26 cellular contexts compared by ENCODE assay signal in the genomic region with DNA sequence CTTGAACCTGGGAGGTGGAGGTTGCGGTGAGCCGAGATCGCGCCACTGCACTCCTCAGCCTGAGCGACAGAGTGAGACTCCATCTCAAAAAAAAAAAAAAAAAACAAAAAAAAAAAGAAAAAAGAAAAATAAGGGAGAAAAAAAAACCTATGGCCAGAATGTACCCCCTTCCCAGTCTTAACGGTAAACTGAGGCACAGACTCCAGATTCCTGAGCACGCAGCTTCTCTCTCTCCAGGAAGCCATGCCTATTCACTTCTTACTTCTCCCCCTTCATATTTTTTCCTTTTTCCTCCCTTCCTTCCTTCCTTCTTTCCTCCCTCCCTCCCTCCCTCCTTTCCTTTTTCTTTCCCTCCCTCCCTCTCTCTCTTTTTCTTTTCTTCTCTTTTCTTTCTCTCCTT. TPM values are rescaled to one million over a fixed set of nuclear protein-coding genes. Genes with fewer than 3 reads are reported as not detected.
A peak's percentile ranks its signal among the peaks of the same experiment; 100 is the strongest.
DNase-seq lines count a peak whose midpoint lies in the region; ATAC-seq, FAIRE-seq and TF ChIP-seq lines count a peak whose summit lies in the region.
"Had no signal": no experiment of that assay in that cellular context is flagged by ENCODE, and none has a peak within 500 bp of the region (broad histone marks: within the 10 kb centered on the region; RNA-seq: fewer than 3 reads in every experiment).

No MANE protein-coding gene starts in this region.

- TF ChIP-seq RAD21 in HepG2 (CRISPR knock-in tag; IDR thresholded peaks at IDR 0.05): no peak

- no peak for DNase-seq in HepG2 (ENCODE audit: low spot score)
- no peak for DNase-seq in right lobe of liver
- DNase-seq in islet precursor cell: peak; percentile 1
- DNase-seq in MV-4-11 (lab: John Stamatoyannopoulos, UW): no peak
- no peak for DNase-seq in globus pallidus (ENCODE audit: low spot score)
- DNase-seq: 8988T; ACHN; BE2C; C1 segment of cervical spinal cord; CD4-positive, alpha-beta memory T cell; CD4-positive, CD25-positive, alpha-beta regulatory T cell; CD8-positive, alpha-beta memory T cell; COR-L47; DMS 273 treated with DMSO at 0.1 percent for 48 hours; DMS153; DMS53; DMS79; DND-41; EL; GDM1 had no signal

- H2AFZ ChIP-seq in HepG2 (ENCODE audit: low read length): no peak overlapping the region

- H3K4me2 ChIP-seq in HepG2 (ENCODE audit: low read depth, low read length): no peak overlapping the region

- no peak for TF ChIP-seq EP300 in HepG2 (IDR thresholded peaks at IDR 0.05; ENCODE audit: low read depth in 2 of 2, low read length in 2 of 2)
- no peak for TF ChIP-seq EP300 in HepG2 (CRISPR knock-in tag; IDR thresholded peaks at IDR 0.05; ENCODE audit: borderline replicate concordance)

- POLR2A ChIA-PET in HepG2 (lab: Yijun Ruan, JAX): no interaction called here

- H3K9ac ChIP-seq in HepG2 (ENCODE audit: insufficient read depth, low read depth, low read length): no peak overlapping the region
- H3K9ac ChIP-seq: BLaER1 had no signal

- H3K9me3 ChIP-seq in HepG2 (ENCODE audit: low read length): no peaks in the 10 kb centered on the region
- H3K9me3 ChIP-seq in right lobe of liver: no peaks in the 10 kb centered on the region
- H3K9me3 ChIP-seq: BE2C, BLaER1 had no signal

- CTCF ChIA-PET in HepG2 (lab: Yijun Ruan, JAX; ENCODE audit: low intra/inter-chr PET ratio, low total read pairs): no interaction called here

- H3K27ac ChIP-seq in HepG2 (ENCODE audit: extremely low read length, insufficient read depth, low read length) (no peak overlapping the region), right lobe of liver (no peak overlapping the region)
- H3K27ac ChIP-seq: BLaER1 had no signal

- no peaks in the 10 kb centered on the region for H3K79me2 ChIP-seq in HepG2 (ENCODE audit: insufficient read depth, low read length)

- no peak for TF ChIP-seq CTCF in HepG2 (CRISPR knock-in tag; IDR thresholded peaks at IDR 0.05)
- no peak for TF ChIP-seq CTCF in right lobe of liver (IDR thresholded peaks at IDR 0.05)

- H3K27me3 ChIP-seq in HepG2 (ENCODE audit: control insufficient read depth in 1 of 2, insufficient read depth in 2 of 2, low read length in 2 of 2): 0 out of 5 replicates have a peak, but pooled peaks cover 0 to 5% of the 10 kb centered on the region in 2 experiments
- no peaks in the 10 kb centered on the region for H3K27me3 ChIP-seq in right lobe of liver
- H3K27me3 ChIP-seq: BE2C, BLaER1 had no signal

- H3K4me1 ChIP-seq in HepG2 (ENCODE audit: insufficient read depth, low read length) (no peaks in the 10 kb centered on the region), right lobe of liver (no peaks in the 10 kb centered on the region)
- H3K4me1 ChIP-seq: BE2C had no signal

- BruUV-seq in HepG2 (replicated peaks; lab: Mats Ljungman, UMichigan): no TSS peak

- intact Hi-C loops in HepG2 (cut with micrococcal nuclease; ENCODE audit: unreplicated experiment) (no loop called here), right lobe of liver (cut with DNase I) (no loop called here)

- ATAC-seq in HepG2 (no peak), right lobe of liver (no peak)
- ATAC-seq: GM12878 had no signal

- H3K4me3 ChIP-seq in HepG2 (replicated peaks in 1 of 3; ENCODE audit: insufficient read depth in 1 of 3, low read depth in 2 of 3, low read length in 3 of 3): no peak overlapping the region
- no peak overlapping the region for H3K4me3 ChIP-seq in right lobe of liver
- H3K4me3 ChIP-seq: BLaER1, GM12878 had no signal

- FAIRE-seq in HepG2 (lab: Jason Lieb, UNC): no peak
- FAIRE-seq: A204.1, GM12878, GM12892, GM18507 had no signal

- no peaks in the 10 kb centered on the region for H4K20me1 ChIP-seq in HepG2 (ENCODE audit: insufficient read depth, low read length)

- TF ChIP-seq POLR2A in HepG2 (IDR thresholded peaks at IDR 0.05; ENCODE audit: insufficient read depth in 1 of 2, low read depth in 2 of 2, low read length in 2 of 2): no peak
- no peak for TF ChIP-seq POLR2A in right lobe of liver (IDR thresholded peaks at IDR 0.05)

- in situ Hi-C loops in HepG2 (cut with HindIII; ENCODE audit: extremely low pct_ligation_motif_present, low pct_unique_long_range_greater_than_20kb): no loop called here

- H3K36me3 ChIP-seq in HepG2 (replicated peaks in 1 of 2; ENCODE audit: control insufficient read depth in 1 of 2, insufficient read depth in 2 of 2, low read length in 2 of 2) (no peaks in the 10 kb centered on the region), right lobe of liver (no peaks in the 10 kb centered on the region)
- H3K36me3 ChIP-seq: BE2C, BLaER1 had no signal

- WGBS in HepG2 (ENCODE audit: low lambda C conversion rate): 70% methylated on average over 7 of the region's 7 CpGs
- 84% methylated on average over 6 of the region's 7 CpGs for WGBS in right lobe of liver (ENCODE audit: insufficient coverage, low coverage, low lambda C conversion rate, missing lambda C conversion rate)

TF ChIP-seq in HepG2, 621 proteins besides CTCF, POLR2A, EP300 and RAD21:
- no peak for TF ChIP-seq MTF1 (CRISPR knock-in tag; IDR thresholded peaks at IDR 0.05)
- peak; percentile 58 for TF ChIP-seq HNRNPK (IDR thresholded peaks at IDR 0.05; ENCODE audit: low read depth, low read length, poor library complexity, severe bottlenecking)
TF ChIP-seq in HepG2: peak in this region for 1.

RNA-seq across cellular contexts. Expression of a gene that starts 5.4 kb away (rescaled TPM):
- total RNA-seq in HepG2 (2016; rRNA removed; fragmentation: Illumina TruSeq; extraction: Trizol) (0.04 TPM in 1 of 2 replicates, not detected in the other), right lobe of liver (1 to 10 TPM; 1.6 to 5.7 (median 1.9) TPM)
- not detected in 2 replicates for total RNA-seq in HepG2 (2016; cell fraction: cytosol; rRNA removed; fragmentation: Illumina TruSeq; extraction: Trizol; ENCODE audit: low read depth)
- total RNA-seq in HepG2 (2016; cell fraction: insoluble cytoplasmic fraction; rRNA removed; fragmentation: Illumina TruSeq; extraction: Trizol): not detected in 2 replicates
- total RNA-seq in HepG2 (2016; cell fraction: membrane; rRNA removed; fragmentation: Illumina TruSeq; extraction: Trizol): not detected in 2 replicates
- not detected in 2 replicates for total RNA-seq in HepG2 (2016; cell fraction: nucleus; rRNA removed; fragmentation: Illumina TruSeq; extraction: Trizol)
- 0.03 TPM in 1 of 2 replicates, not detected in the other for polyA plus RNA-seq in HepG2 (2011; rRNA removed)
- 0.03 TPM in 1 of 2 replicates, not detected in the other for polyA plus RNA-seq in HepG2 (2011; cell fraction: cytosol; rRNA removed)
- 0.16 TPM in 1 of 2 replicates, not detected in the other for polyA plus RNA-seq in HepG2 (2011; cell fraction: nucleus; rRNA removed)
- polyA plus RNA-seq in HepG2 (2012): not detected in 2 replicates
- polyA plus RNA-seq in HepG2 (2016; cell fraction: cytosol; fragmentation: Illumina TruSeq; extraction: Trizol; ENCODE audit: low read depth): not detected in 2 replicates
- not detected in 2 replicates for polyA plus RNA-seq in HepG2 (2016; cell fraction: insoluble cytoplasmic fraction; fragmentation: Illumina TruSeq; extraction: Trizol; ENCODE audit: low read depth)
- polyA plus RNA-seq in HepG2 (2016; cell fraction: membrane; fragmentation: Illumina TruSeq; extraction: Trizol; ENCODE audit: low read depth): not detected in 2 replicates
- 0.11 and 0.41 TPM in 2 replicates for polyA plus RNA-seq in HepG2 (2016; cell fraction: nucleus; fragmentation: Illumina TruSeq; extraction: Trizol; ENCODE audit: insufficient read depth, low read depth)
- 0.40 and 20.8 TPM in 2 replicates for polyA minus RNA-seq in HepG2 (2011; rRNA and poly(A)+ RNA removed; ENCODE audit: low replicate concordance)
- polyA minus RNA-seq in HepG2 (2011; cell fraction: cytosol; rRNA and poly(A)+ RNA removed): not detected in 2 replicates
- not detected in 2 replicates for polyA minus RNA-seq in HepG2 (2011; cell fraction: nucleus; rRNA and poly(A)+ RNA removed)
- total RNA-seq: G401 had no signal
